Comparison of ENCODE assay signal across 10 cellular contexts in the genomic region with DNA sequence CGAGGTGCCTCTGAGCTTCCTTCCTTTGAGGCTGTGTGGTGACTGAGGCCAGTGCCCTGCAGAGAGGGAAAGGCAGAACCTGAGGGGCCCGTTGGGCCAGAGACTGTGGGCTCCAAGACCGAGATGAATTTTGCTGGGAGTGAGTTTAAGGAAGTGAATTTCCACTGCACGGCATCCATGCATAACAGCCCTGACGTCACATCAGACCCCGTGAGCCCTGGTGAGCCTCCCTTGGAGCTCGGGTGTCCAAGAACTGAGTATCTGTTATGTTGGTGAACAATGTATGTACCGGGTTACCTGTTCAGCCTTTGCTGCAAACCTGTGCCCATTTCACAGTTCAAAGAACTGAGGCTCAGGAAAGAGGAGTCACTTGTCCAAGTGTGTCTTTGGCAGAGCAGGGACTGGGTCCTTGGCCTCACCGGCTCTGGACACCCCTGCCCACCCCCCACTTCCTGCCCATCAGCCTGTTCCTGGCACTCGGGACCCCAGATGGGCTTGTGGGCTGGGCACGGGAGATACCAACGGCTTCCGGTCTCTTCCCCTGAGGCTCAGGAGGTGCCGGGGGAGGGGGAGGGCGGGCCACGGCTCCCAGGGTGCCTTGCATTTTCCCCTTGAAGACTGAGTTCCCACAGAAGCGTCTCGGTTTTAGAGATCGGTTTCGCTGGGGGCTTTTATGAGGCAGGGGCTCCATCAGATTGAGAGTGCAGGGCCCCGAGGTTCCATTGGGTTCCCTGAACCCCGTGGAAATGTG. TPM values are rescaled to one million over a fixed set of nuclear protein-coding genes. Genes with fewer than 3 reads are reported as not detected.
DNase-seq lines count a peak whose midpoint lies in the region; ATAC-seq and TF ChIP-seq lines count a peak whose summit lies in the region.
"Had no signal": no experiment of that assay in that cellular context is flagged by ENCODE, and none has a peak within 500 bp of the region (broad histone marks: within the 10 kb centered on the region; RNA-seq: fewer than 3 reads in every experiment).

No MANE protein-coding gene starts in this region.

- peak overlapping the region; percentile 41 for H3K4me3 ChIP-seq in effector memory CD4-positive, alpha-beta T cell (ENCODE audit: insufficient read depth, low read depth, low read length, poor library complexity, severe bottlenecking)
- H3K4me3 ChIP-seq in prostate gland (no peak overlapping the region), heart right ventricle (no peak overlapping the region)

- CTCF ChIA-PET in activated CD8-positive, alpha-beta T cell treated with anti-CD3 and anti-CD28 coated beads, Interleukin-2, amount 10 ng/mL, durations not matched to agents 7 days and 5 days (lab: Charles Lee): interaction anchor here (0.7 to 2.2 kb wide), 4 partner anchors 9 to 30 kb away, joined by 4 to 12 read pairs (median 4); no protein-coding TSS in a partner anchor

- peaks cover 70% of the 10 kb centered on the region for H3K4me1 Mint-ChIP-seq in activated CD8-positive, alpha-beta T cell treated with anti-CD3 and anti-CD28 coated beads, Interleukin-2, amount 10 ng/mL, durations not matched to agents 7 days and 5 days (ENCODE audit: low read depth)
- peaks cover 12 to 16% of the 10 kb centered on the region in 2 donors for H3K4me1 Mint-ChIP-seq in stimulated activated naive B cell treated with anti-CD40 and anti-IgM and Interleukin-4, amounts not matched to agents 10 μg/mL and 1 μg/mL and 100 μg/mL, for 72 hours

- H3K27ac Mint-ChIP-seq in activated CD8-positive, alpha-beta T cell treated with anti-CD3 and anti-CD28 coated beads, Interleukin-2, amount 10 ng/mL, durations not matched to agents 7 days and 5 days: peak overlapping the region; percentile 83
- peak overlapping the region; percentile 76 for H3K27ac Mint-ChIP-seq in stimulated activated naive B cell treated with anti-CD40 and anti-IgM and Interleukin-4, amounts not matched to agents 10 μg/mL and 1 μg/mL and 100 μg/mL, for 72 hours

- DNase-seq in activated CD8-positive, alpha-beta T cell treated with anti-CD3 and anti-CD28 coated beads, Interleukin-2, amount 10 ng/mL, durations not matched to agents 7 days and 5 days: peak; percentile 70
- peak in 1 of 3 donors; percentile 7 for DNase-seq in effector memory CD4-positive, alpha-beta T cell
- no peak for DNase-seq in stimulated activated naive B cell treated with anti-CD40 and anti-IgM and Interleukin-4, amounts not matched to agents 10 μg/mL and 1 μg/mL and 100 μg/mL, for 72 hours
- no peak for DNase-seq in T1000 (lab: John Stamatoyannopoulos, UW)
- no peak for DNase-seq in prostate gland (ENCODE audit: low spot score)
- DNase-seq in NCI-H69 (lab: John Stamatoyannopoulos, UW): no peak
- no peak for DNase-seq in heart right ventricle
- DNase-seq: GF-D8 had no signal

- H3K9me3 ChIP-seq in KOPT-K1 (ENCODE audit: insufficient read depth, low read length, poor library complexity, severe bottlenecking) (no peaks in the 10 kb centered on the region), prostate gland (no peaks in the 10 kb centered on the region), heart right ventricle (peaks cover 0 to 8% (median 0%) of the 10 kb centered on the region in 11 donors)
- H3K9me3 ChIP-seq in effector memory CD4-positive, alpha-beta T cell (ENCODE audit: control insufficient read depth, low read length): no peaks in the 10 kb centered on the region

- POLR2A ChIA-PET in activated CD8-positive, alpha-beta T cell treated with anti-CD3 and anti-CD28 coated beads, Interleukin-2, amount 10 ng/mL, durations not matched to agents 7 days and 5 days (lab: Charles Lee): no interaction called here

- no peaks in the 10 kb centered on the region for H3K9me3 Mint-ChIP-seq in activated CD8-positive, alpha-beta T cell treated with anti-CD3 and anti-CD28 coated beads, Interleukin-2, amount 10 ng/mL, durations not matched to agents 7 days and 5 days (ENCODE audit: insufficient read depth)
- H3K9me3 Mint-ChIP-seq in stimulated activated naive B cell treated with anti-CD40 and anti-IgM and Interleukin-4, amounts not matched to agents 10 μg/mL and 1 μg/mL and 100 μg/mL, for 72 hours: peaks cover 5 to 6% of the 10 kb centered on the region in 2 donors

- H3K36me3 Mint-ChIP-seq in activated CD8-positive, alpha-beta T cell treated with anti-CD3 and anti-CD28 coated beads, Interleukin-2, amount 10 ng/mL, durations not matched to agents 7 days and 5 days (ENCODE audit: low read depth): peaks cover 6% of the 10 kb centered on the region
- no peaks in the 10 kb centered on the region for H3K36me3 Mint-ChIP-seq in stimulated activated naive B cell treated with anti-CD40 and anti-IgM and Interleukin-4, amounts not matched to agents 10 μg/mL and 1 μg/mL and 100 μg/mL, for 72 hours

- intact Hi-C loops in prostate gland (cut with DNase I) (no loop called here), heart right ventricle (cut with DNase I) (no loop called here)

- H3K4me1 ChIP-seq in effector memory CD4-positive, alpha-beta T cell (ENCODE audit: control insufficient read depth, insufficient read depth, low read length, poor library complexity, severe bottlenecking): peaks cover 24% of the 10 kb centered on the region
- H3K4me1 ChIP-seq in prostate gland (replicated peaks): no peaks in the 10 kb centered on the region
- H3K4me1 ChIP-seq in heart right ventricle: peaks cover 0 to 10% (median 0%) of the 10 kb centered on the region in 9 donors

- no peak for TF ChIP-seq CTCF in prostate gland (IDR thresholded peaks at IDR 0.05)
- no peak for TF ChIP-seq CTCF in heart right ventricle (IDR thresholded peaks at IDR 0.05)

- peaks cover 10% of the 10 kb centered on the region for H3K27me3 Mint-ChIP-seq in activated CD8-positive, alpha-beta T cell treated with anti-CD3 and anti-CD28 coated beads, Interleukin-2, amount 10 ng/mL, durations not matched to agents 7 days and 5 days (ENCODE audit: low read depth)
- H3K27me3 Mint-ChIP-seq in stimulated activated naive B cell treated with anti-CD40 and anti-IgM and Interleukin-4, amounts not matched to agents 10 μg/mL and 1 μg/mL and 100 μg/mL, for 72 hours: no peaks in the 10 kb centered on the region

- no peak for TF ChIP-seq POLR2A in prostate gland (IDR thresholded peaks at IDR 0.05)

- no peaks in the 10 kb centered on the region; the same call in 1 of the 2 replicates for H3K36me3 ChIP-seq in KOPT-K1 (ENCODE audit: insufficient read depth, low read length)
- no peaks in the 10 kb centered on the region for H3K36me3 ChIP-seq in effector memory CD4-positive, alpha-beta T cell (ENCODE audit: control insufficient read depth, insufficient read depth, low read length)
- no peaks in the 10 kb centered on the region for H3K36me3 ChIP-seq in prostate gland
- no peaks in the 10 kb centered on the region for H3K36me3 ChIP-seq in heart right ventricle

- WGBS in prostate gland: 45% methylated on average over 20 of the region's 22 CpGs
- WGBS in heart right ventricle, 2 donors: 35 to 39% methylated on average over 22 of the region's 22 CpGs

- H3K27me3 ChIP-seq in effector memory CD4-positive, alpha-beta T cell (replicated peaks; ENCODE audit: control insufficient read depth, insufficient read depth, low read length, poor library complexity, severe bottlenecking): no peaks in the 10 kb centered on the region
- H3K27me3 ChIP-seq in prostate gland (replicated peaks; ENCODE audit: insufficient read depth) (no peaks in the 10 kb centered on the region), heart right ventricle (peaks cover 0 to 41% (median 21%) of the 10 kb centered on the region in 7 donors)

- peak overlapping the region; percentile 96 for H3K27ac ChIP-seq in KOPT-K1 (ENCODE audit: low read depth, low read length, poor library complexity, severe bottlenecking)
- peak overlapping the region; percentile 35 for H3K27ac ChIP-seq in effector memory CD4-positive, alpha-beta T cell (ENCODE audit: insufficient read depth, low read length, poor library complexity, severe bottlenecking)
- H3K27ac ChIP-seq in prostate gland: no peak overlapping the region
- peak overlapping the region in 1 of 10 donors; percentile 47 for H3K27ac ChIP-seq in heart right ventricle

- H3K4me3 Mint-ChIP-seq in activated CD8-positive, alpha-beta T cell treated with anti-CD3 and anti-CD28 coated beads, Interleukin-2, amount 10 ng/mL, durations not matched to agents 7 days and 5 days: peak overlapping the region; percentile 38
- peak overlapping the region; percentile 27 to 46 for H3K4me3 Mint-ChIP-seq in stimulated activated naive B cell treated with anti-CD40 and anti-IgM and Interleukin-4, amounts not matched to agents 10 μg/mL and 1 μg/mL and 100 μg/mL, for 72 hours

- ATAC-seq in activated CD8-positive, alpha-beta T cell treated with anti-CD3 and anti-CD28 coated beads, Interleukin-2, amount 10 ng/mL, durations not matched to agents 7 days and 5 days: peak; percentile 31
- peak; percentile 55 to 84 for ATAC-seq in stimulated activated naive B cell treated with anti-CD40 and anti-IgM and Interleukin-4, amounts not matched to agents 10 μg/mL and 1 μg/mL and 100 μg/mL, for 72 hours (replicated peaks)
- no peak for ATAC-seq in heart right ventricle

RNA-seq across cellular contexts. Expression of gene NFILZ, which starts 33.7 kb away (rescaled TPM):
- not detected for total RNA-seq in activated CD8-positive, alpha-beta T cell treated with anti-CD3 and anti-CD28 coated beads, Interleukin-2, amount 10 ng/mL, durations not matched to agents 7 days and 5 days
- not detected for total RNA-seq in prostate gland
- not detected for total RNA-seq in heart right ventricle
- polyA plus RNA-seq in heart right ventricle: not detected
- total RNA-seq: osteocyte had no signal

RNA-seq across cellular contexts. Expression of gene ACTL9, which starts 34.5 kb away (rescaled TPM):
- not detected for total RNA-seq in activated CD8-positive, alpha-beta T cell treated with anti-CD3 and anti-CD28 coated beads, Interleukin-2, amount 10 ng/mL, durations not matched to agents 7 days and 5 days
- total RNA-seq in prostate gland (10 to 100 TPM in 1 of 2 donors, not detected in 1; 10.2 TPM), heart right ventricle (not detected)
- not detected for polyA plus RNA-seq in heart right ventricle
- total RNA-seq: osteocyte had no signal

RNA-seq across cellular contexts. Expression of gene ADAMTS10, which starts 53.6 kb away (rescaled TPM):
- 1 to 10 TPM; 3.6 to 4.9 TPM for total RNA-seq in activated CD8-positive, alpha-beta T cell treated with anti-CD3 and anti-CD28 coated beads, Interleukin-2, amount 10 ng/mL, durations not matched to agents 7 days and 5 days
- 10 to 100 TPM in 1 of 2 donors, 1 to 10 TPM in 1; 9.7 to 48.1 TPM for total RNA-seq in prostate gland
- total RNA-seq in heart right ventricle: 10 to 100 TPM in 4 of 10 donors, 1 to 10 TPM in 6; 2.7 to 12.6 (median 7.1) TPM
- 10 to 100 TPM in 1 of 2 donors, 1 to 10 TPM in 1; 9.1 to 34.5 TPM for polyA plus RNA-seq in heart right ventricle

RNA-seq across cellular contexts. Expression of gene OR2Z1, which starts 57.3 kb away (rescaled TPM):
- not detected for total RNA-seq in activated CD8-positive, alpha-beta T cell treated with anti-CD3 and anti-CD28 coated beads, Interleukin-2, amount 10 ng/mL, durations not matched to agents 7 days and 5 days
- not detected for total RNA-seq in prostate gland
- not detected for total RNA-seq in heart right ventricle
- not detected for polyA plus RNA-seq in heart right ventricle
- total RNA-seq: osteocyte had no signal

Comparison
In these comparisons a context has a peak if more than half of its experiments do, and no peak if none do; other contexts are left out.
1. H3K27ac ChIP-seq: peak in KOPT-K1 (single experiment) and effector memory CD4-positive, alpha-beta T cell (single experiment); none in prostate gland (0 of 2).
2. ATAC-seq: peak in activated CD8-positive, alpha-beta T cell treated with anti-CD3 and anti-CD28 coated beads, Interleukin-2, amount 10 ng/mL, durations not matched to agents 7 days and 5 days (single experiment) and stimulated activated naive B cell treated with anti-CD40 and anti-IgM and Interleukin-4, amounts not matched to agents 10 μg/mL and 1 μg/mL and 100 μg/mL, for 72 hours (2 of 2); none in heart right ventricle (0 of 8).